ENCODE assay signal across 25 cellular contexts in genomic region chr17:35294756-35295155, GRCh38.
"Had no signal": no experiment of that assay in that cellular context is flagged by ENCODE, and none has a peak within 500 bp of the region (broad histone marks: within the 10 kb centered on the region; RNA-seq: fewer than 3 reads in every experiment).

No MANE protein-coding gene starts in this region.

- H3K9me3 Mint-ChIP-seq: central memory CD8-positive, alpha-beta T cell; natural killer cell had no signal

- H3K36me3 Mint-ChIP-seq: natural killer cell, neural progenitor cell had no signal

- H3K9me3 ChIP-seq: colonic mucosa, esophagus squamous epithelium, left lung, lower lobe of right lung, testis, transverse colon had no signal

- ATAC-seq: activated naive CD8-positive, alpha-beta T cell treated with anti-CD3 and anti-CD28 coated beads, Interleukin-2, amount 50 U/mL, for 24 hours; left lung; lower lobe of right lung; natural killer cell; stimulated activated naive CD8-positive, alpha-beta T cell treated with anti-CD3 and anti-CD28 coated beads, Interleukin-15, Interleukin-2, amounts not matched to agents 100 U/mL and 50 U/mL, for 24 hours had no signal

- DNase-seq: activated CD4-positive, alpha-beta T cell treated with anti-CD3 and anti-CD28 coated beads for 4 hours; activated CD4-positive, alpha-beta T cell treated with anti-CD3 and anti-CD28 coated beads, Interleukin-2, amount 50 U/mL, for 48 hours; activated CD8-positive, alpha-beta memory T cell treated with anti-CD3 and anti-CD28 coated beads, Interleukin-2, amount 50 U/mL, for 48 hours; activated gamma-delta T cell; activated naive CD4-positive, alpha-beta T cell treated with anti-CD3 and anti-CD28 coated beads, Interleukin-2, amount 10 ng/mL, durations not matched to agents 7 days and 5 days; activated naive CD8-positive, alpha-beta T cell treated with anti-CD3 and anti-CD28 coated beads, Interleukin-2, amount 50 U/mL, for 24 hours; activated T-cell treated with anti-CD3 and anti-CD28 coated beads, Interleukin-2, amount 50 U/mL, for 24 hours; colonic mucosa; effector CD8-positive, alpha-beta T cell; esophagus squamous epithelium; left lung; lower lobe of right lung; mesenchymal stem cell; natural killer cell; occipital lobe; stimulated activated naive CD8-positive, alpha-beta T cell treated with anti-CD3 and anti-CD28 coated beads, Interleukin-15, Interleukin-2, amounts not matched to agents 100 U/mL and 50 U/mL, for 24 hours; T-helper 9 cell; testis; transverse colon had no signal

- H3K4me1 ChIP-seq: colonic mucosa, left lung, lower lobe of right lung, neural progenitor cell, right atrium auricular region, testis, transverse colon had no signal

- H3K9ac ChIP-seq: neural progenitor cell had no signal

- H3K4me3 Mint-ChIP-seq: activated naive CD4-positive, alpha-beta T cell treated with anti-CD3 and anti-CD28 coated beads, Interleukin-2, amount 10 ng/mL, durations not matched to agents 7 days and 5 days; activated naive CD8-positive, alpha-beta T cell treated with anti-CD3 and anti-CD28 coated beads, Interleukin-2, amount 50 U/mL, for 24 hours; activated T-cell treated with anti-CD3 and anti-CD28 coated beads, Interleukin-2, amount 50 U/mL, for 24 hours; central memory CD8-positive, alpha-beta T cell; natural killer cell; neural progenitor cell; T-helper 1 cell treated with Interleukin-12 subunit alpha and Interleukin-12 subunit beta and Interleukin-4 antibody, amounts not matched to agents 30 μg/mL and 1 μg/mL, for 36 hours had no signal

- H2AFZ ChIP-seq: neural progenitor cell had no signal

- H3K27ac ChIP-seq: colonic mucosa, epithelial cell of prostate, esophagus squamous epithelium, left lung, lower lobe of right lung, neural progenitor cell, right atrium auricular region, testis, transverse colon, VCaP had no signal

- H3K4me1 Mint-ChIP-seq: neural progenitor cell had no signal

- H3K27me3 Mint-ChIP-seq: activated T-cell treated with anti-CD3 and anti-CD28 coated beads, Interleukin-2, amount 50 U/mL, for 24 hours; central memory CD8-positive, alpha-beta T cell had no signal

- H3K4me2 ChIP-seq: neural progenitor cell had no signal

- H3K27me3 ChIP-seq: colonic mucosa, esophagus squamous epithelium, left lung, right atrium auricular region, testis had no signal

- H3K27ac Mint-ChIP-seq: activated naive CD4-positive, alpha-beta T cell treated with anti-CD3 and anti-CD28 coated beads, Interleukin-2, amount 10 ng/mL, durations not matched to agents 7 days and 5 days; activated naive CD8-positive, alpha-beta T cell treated with anti-CD3 and anti-CD28 coated beads, Interleukin-2, amount 50 U/mL, for 24 hours; activated T-cell treated with anti-CD3 and anti-CD28 coated beads, Interleukin-2, amount 50 U/mL, for 24 hours; natural killer cell; neural progenitor cell; T-helper 1 cell treated with Interleukin-12 subunit alpha and Interleukin-12 subunit beta and Interleukin-4 antibody, amounts not matched to agents 30 μg/mL and 1 μg/mL, for 36 hours had no signal
